ENCODE assay signal across 21 cellular contexts in genomic region chr6:45599053-45599452, GRCh38.
"Had no signal": no experiment of that assay in that cellular context is flagged by ENCODE, and none has a peak within 500 bp of the region (broad histone marks: within the 10 kb centered on the region; RNA-seq: fewer than 3 reads in every experiment).

No MANE protein-coding gene starts in this region.

- H3K27me3 ChIP-seq: stomach, transverse colon had no signal

- H3K4me1 ChIP-seq: stomach, transverse colon had no signal

- H3K4me3 Mint-ChIP-seq: endodermal cell; immature natural killer cell; naive thymus-derived CD4-positive, alpha-beta T cell; nephron progenitor cell had no signal

- H3K36me3 ChIP-seq: stomach, thoracic aorta, transverse colon had no signal

- H3K27ac Mint-ChIP-seq: endodermal cell; immature natural killer cell; naive thymus-derived CD4-positive, alpha-beta T cell; nephron progenitor cell had no signal

- H3K9me3 ChIP-seq: psoas muscle had no signal

- H3K9me3 Mint-ChIP-seq: endodermal cell had no signal

- DNase-seq: effector CD4-positive, alpha-beta T cell; endodermal cell; immature natural killer cell; kidney; left colon; left ventricle myocardium superior; naive thymus-derived CD4-positive, alpha-beta T cell; nephron progenitor cell; psoas muscle; retina; stimulated activated CD4-positive, alpha-beta T cell treated with anti-CD3 and anti-CD28 coated beads, Interleukin-12 subunit alpha, Interleukin-12 subunit beta, amount 100 ng/mL, for 4 hours; stimulated activated naive CD4-positive, alpha-beta T cell; stomach; substantia nigra; transverse colon had no signal

- H3K4me3 ChIP-seq: coronary artery, lung, psoas muscle, skin epidermis, stomach, thoracic aorta, transverse colon had no signal

- FAIRE-seq: endothelial cell of umbilical vein, kidney had no signal

- ATAC-seq: left colon; left ventricle myocardium superior; naive thymus-derived CD4-positive, alpha-beta T cell; psoas muscle; sciatic nerve had no signal

- H3K27ac ChIP-seq: coronary artery, psoas muscle, skin epidermis, stomach, thoracic aorta, transverse colon had no signal

- H3K4me1 Mint-ChIP-seq: endodermal cell had no signal
